Comparison of ENCODE assay signal across 8 cellular contexts in the genomic region with DNA sequence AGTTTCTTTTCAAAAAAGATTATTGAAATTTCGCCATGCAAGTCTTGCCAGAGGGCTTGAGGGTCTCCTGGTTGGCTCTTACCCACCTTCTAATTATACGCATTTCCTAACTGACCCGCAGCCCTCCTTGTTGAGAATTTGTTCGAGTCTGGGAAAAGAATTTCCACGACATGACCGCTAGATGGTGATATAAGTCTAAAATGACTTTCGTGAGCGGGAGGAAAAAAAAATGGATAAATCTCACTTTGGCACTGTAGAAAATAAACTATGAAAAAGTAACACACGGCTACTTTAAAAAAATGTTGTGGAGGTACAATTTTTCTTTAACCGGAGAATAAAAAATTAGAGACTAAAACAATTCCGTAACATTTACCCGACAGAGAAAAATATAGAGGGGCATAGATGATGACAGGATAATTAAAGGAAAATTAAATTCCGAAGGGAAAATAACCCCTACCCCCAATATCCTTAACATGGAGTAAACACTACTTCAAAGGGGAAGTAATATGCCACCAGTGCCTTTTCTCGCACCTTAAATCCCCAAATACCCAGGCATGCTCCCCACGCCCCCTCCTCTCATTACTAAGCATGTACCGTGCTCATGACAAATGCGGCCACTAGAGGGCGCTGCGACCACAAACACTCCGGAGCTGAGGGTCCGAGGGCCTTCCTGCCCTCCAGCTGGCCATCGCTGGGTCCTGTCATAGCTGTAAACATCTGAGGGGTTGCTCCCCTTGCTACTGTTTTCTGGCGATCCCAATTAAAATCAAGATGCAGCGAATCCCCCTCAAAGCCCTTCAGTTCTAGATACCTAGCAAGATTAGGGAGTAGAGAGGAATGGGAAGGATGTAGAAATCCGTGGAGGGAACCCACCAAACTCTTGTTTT.
DNase-seq lines count a peak whose midpoint lies in the region; ATAC-seq and TF ChIP-seq lines count a peak whose summit lies in the region.

No MANE protein-coding gene starts in this region.

- peak; percentile 85 for TF ChIP-seq CTCF in neural crest cell (conservative IDR thresholded peaks at IDR 0.05)

- no peak overlapping the region for H3K4me3 Mint-ChIP-seq in activated CD4-positive, alpha-beta T cell treated with anti-CD3 and anti-CD28 coated beads, Interleukin-2, amount 10 ng/mL, durations not matched to agents 24 days and 14 days
- peak overlapping the region; percentile 50 for H3K4me3 Mint-ChIP-seq in neural crest cell

- ATAC-seq in HG03066 (IDR thresholded peaks at IDR 0.05; ENCODE audit: low read depth, unreplicated experiment) (peak; percentile 68), HG02610 (IDR thresholded peaks at IDR 0.05; ENCODE audit: unreplicated experiment) (no peak)

- H3K36me3 Mint-ChIP-seq in activated CD4-positive, alpha-beta T cell treated with anti-CD3 and anti-CD28 coated beads, Interleukin-2, amount 10 ng/mL, durations not matched to agents 24 days and 14 days (ENCODE audit: low read depth): no peaks in the 10 kb centered on the region
- H3K36me3 Mint-ChIP-seq in neural crest cell (ENCODE audit: low read depth): peaks cover 3% of the 10 kb centered on the region

- intact Hi-C loops in activated CD4-positive, alpha-beta T cell treated with anti-CD3 and anti-CD28 coated beads, Interleukin-2, amount 10 ng/mL, durations not matched to agents 24 days and 14 days (cut with micrococcal nuclease): loop anchor here (5.0 kb wide), 2 partner anchors 280 to 1050 kb away; no protein-coding TSS in a partner anchor

- H3K9me3 Mint-ChIP-seq in activated CD4-positive, alpha-beta T cell treated with anti-CD3 and anti-CD28 coated beads, Interleukin-2, amount 10 ng/mL, durations not matched to agents 24 days and 14 days: no peaks in the 10 kb centered on the region
- H3K9me3 Mint-ChIP-seq in neural crest cell: no peaks in the 10 kb centered on the region

- DNase-seq in activated naive CD4-positive, alpha-beta T cell treated with Interleukin-2 at 50 U/mL for 16 hours: peak; percentile 8
- DNase-seq in activated naive CD4-positive, alpha-beta T cell (lab: John Stamatoyannopoulos, UW): no peak
- DNase-seq in NCI-H2227 (lab: John Stamatoyannopoulos, UW; ENCODE audit: unreplicated experiment) (peak; percentile 84), fibroblast of peridontal ligament (ENCODE audit: extremely low read depth) (peak; percentile 72), neural crest cell (ENCODE audit: low read depth, low spot score) (peak; percentile 89)
- DNase-seq in activated CD4-positive, alpha-beta T cell treated with anti-CD3 and anti-CD28 coated beads, Interleukin-2, amount 10 ng/mL, durations not matched to agents 24 days and 14 days: peak; percentile 77

- H3K4me1 Mint-ChIP-seq in activated CD4-positive, alpha-beta T cell treated with anti-CD3 and anti-CD28 coated beads, Interleukin-2, amount 10 ng/mL, durations not matched to agents 24 days and 14 days: peaks cover 4% of the 10 kb centered on the region
- H3K4me1 Mint-ChIP-seq in neural crest cell: peaks cover 12% of the 10 kb centered on the region

- H3K27me3 Mint-ChIP-seq in activated CD4-positive, alpha-beta T cell treated with anti-CD3 and anti-CD28 coated beads, Interleukin-2, amount 10 ng/mL, durations not matched to agents 24 days and 14 days: peaks cover 3% of the 10 kb centered on the region
- no peaks in the 10 kb centered on the region for H3K27me3 Mint-ChIP-seq in neural crest cell (ENCODE audit: low read depth)

- no peak overlapping the region for H3K27ac Mint-ChIP-seq in activated CD4-positive, alpha-beta T cell treated with anti-CD3 and anti-CD28 coated beads, Interleukin-2, amount 10 ng/mL, durations not matched to agents 24 days and 14 days
- no peak overlapping the region for H3K27ac Mint-ChIP-seq in neural crest cell (ENCODE audit: unreplicated experiment)

Comparison
In these comparisons a context has a peak if more than half of its experiments do, and no peak if none do; other contexts are left out.
1. DNase-seq: peak in activated naive CD4-positive, alpha-beta T cell treated with Interleukin-2 at 50 U/mL for 16 hours (single experiment), NCI-H2227 (single experiment), activated CD4-positive, alpha-beta T cell treated with anti-CD3 and anti-CD28 coated beads, Interleukin-2, amount 10 ng/mL, durations not matched to agents 24 days and 14 days (single experiment), fibroblast of peridontal ligament (single experiment) and neural crest cell (single experiment); none in activated naive CD4-positive, alpha-beta T cell (0 of 4).